Comparison of ENCODE assay signal across 10 cellular contexts in genomic region chr13:24161980-24162517, GRCh38. TPM values are rescaled to one million over a fixed set of nuclear protein-coding genes. Genes with fewer than 3 reads are reported as not detected.
DNase-seq lines count a peak whose midpoint lies in the region; ATAC-seq, FAIRE-seq and TF ChIP-seq lines count a peak whose summit lies in the region.
"Had no signal": no experiment of that assay in that cellular context is flagged by ENCODE, and none has a peak within 500 bp of the region (broad histone marks: within the 10 kb centered on the region; RNA-seq: fewer than 3 reads in every experiment).

No MANE protein-coding gene starts in this region.

- peak overlapping the region; percentile 18 for H3K27ac Mint-ChIP-seq in T-helper 1 cell treated with Interleukin-12 subunit alpha and Interleukin-12 subunit beta and Interleukin-4 antibody, amounts not matched to agents 30 μg/mL and 1 μg/mL, for 36 hours
- H3K27ac Mint-ChIP-seq in activated CD8-positive, alpha-beta T cell treated with anti-CD3 and anti-CD28 coated beads for 36 hours = peak overlapping the region; percentile 24
- H3K27ac Mint-ChIP-seq in stimulated activated effector memory CD8-positive, alpha-beta T cell treated with anti-CD3 and anti-CD28 coated beads, Interleukin-12 subunit alpha, Interleukin-12 subunit beta, amount 100 ng/mL, for 72 hours = no peak overlapping the region

- no peaks in the 10 kb centered on the region for H4K20me1 ChIP-seq in keratinocyte (ENCODE audit: control insufficient read depth, extremely low read depth, insufficient read depth, low read length)

- H3K9ac ChIP-seq in keratinocyte (ENCODE audit: control insufficient read depth, extremely low read depth, insufficient read depth, low read length) = no peak overlapping the region

- no peak overlapping the region for H3K27ac ChIP-seq in keratinocyte (ENCODE audit: control insufficient read depth, insufficient read depth, low read length)

- no peaks in the 10 kb centered on the region for H3K9me3 ChIP-seq in keratinocyte (ENCODE audit: control insufficient read depth, low read depth, low read length)
- H3K9me3 ChIP-seq: tibial artery had no signal

- CTCF ChIA-PET in activated CD8-positive, alpha-beta T cell treated with anti-CD3 and anti-CD28 coated beads for 36 hours (lab: Charles Lee) = interaction anchor here (0.9 to 2.6 kb wide), 10 partner anchors 15 to 131 kb away, joined by 3 to 14 read pairs (median 4); no protein-coding TSS in a partner anchor

- peaks cover 23% of the 10 kb centered on the region for H3K4me1 Mint-ChIP-seq in T-helper 1 cell treated with Interleukin-12 subunit alpha and Interleukin-12 subunit beta and Interleukin-4 antibody, amounts not matched to agents 30 μg/mL and 1 μg/mL, for 36 hours (ENCODE audit: low read depth)
- peaks cover 29% of the 10 kb centered on the region for H3K4me1 Mint-ChIP-seq in activated CD8-positive, alpha-beta T cell treated with anti-CD3 and anti-CD28 coated beads for 36 hours (ENCODE audit: low read depth)
- H3K4me1 Mint-ChIP-seq in stimulated activated effector memory CD8-positive, alpha-beta T cell treated with anti-CD3 and anti-CD28 coated beads, Interleukin-12 subunit alpha, Interleukin-12 subunit beta, amount 100 ng/mL, for 72 hours = peaks cover 52% of the 10 kb centered on the region

- no peaks in the 10 kb centered on the region for H3K9me3 Mint-ChIP-seq in T-helper 1 cell treated with Interleukin-12 subunit alpha and Interleukin-12 subunit beta and Interleukin-4 antibody, amounts not matched to agents 30 μg/mL and 1 μg/mL, for 36 hours
- H3K9me3 Mint-ChIP-seq in activated CD8-positive, alpha-beta T cell treated with anti-CD3 and anti-CD28 coated beads for 36 hours = no peaks in the 10 kb centered on the region
- H3K9me3 Mint-ChIP-seq in stimulated activated effector memory CD8-positive, alpha-beta T cell treated with anti-CD3 and anti-CD28 coated beads, Interleukin-12 subunit alpha, Interleukin-12 subunit beta, amount 100 ng/mL, for 72 hours = no peaks in the 10 kb centered on the region

- DNase-seq in T-helper 1 cell (no peak), keratinocyte (ENCODE audit: low read depth, low spot score) (no peak), dermis blood vessel endothelial cell (no peak), occipital lobe (lab: John Stamatoyannopoulos, UW) (no peak), NCI-H1092 treated with DMSO at 0.1 percent for 48 hours (lab: John Stamatoyannopoulos, UW) (no peak)
- DNase-seq in activated CD8-positive, alpha-beta T cell treated with anti-CD3 and anti-CD28 coated beads for 36 hours = no peak
- no peak for DNase-seq in stimulated activated effector memory CD8-positive, alpha-beta T cell treated with anti-CD3 and anti-CD28 coated beads, Interleukin-12 subunit alpha, Interleukin-12 subunit beta, amount 100 ng/mL, for 72 hours (ENCODE audit: low spot score in 2 of 2)
- DNase-seq: NCI-H1048, tibial artery had no signal

- H3K4me3 Mint-ChIP-seq in T-helper 1 cell treated with Interleukin-12 subunit alpha and Interleukin-12 subunit beta and Interleukin-4 antibody, amounts not matched to agents 30 μg/mL and 1 μg/mL, for 36 hours = peak overlapping the region; percentile 89
- peak overlapping the region; percentile 89 for H3K4me3 Mint-ChIP-seq in activated CD8-positive, alpha-beta T cell treated with anti-CD3 and anti-CD28 coated beads for 36 hours
- peak overlapping the region; percentile 74 for H3K4me3 Mint-ChIP-seq in stimulated activated effector memory CD8-positive, alpha-beta T cell treated with anti-CD3 and anti-CD28 coated beads, Interleukin-12 subunit alpha, Interleukin-12 subunit beta, amount 100 ng/mL, for 72 hours

- H2AFZ ChIP-seq in keratinocyte (ENCODE audit: control insufficient read depth, low read length) = no peak overlapping the region

- H3K27me3 ChIP-seq in keratinocyte (ENCODE audit: control insufficient read depth, extremely low read depth, insufficient read depth, low read length) = peaks cover 14% of the 10 kb centered on the region

- ATAC-seq in activated CD8-positive, alpha-beta T cell treated with anti-CD3 and anti-CD28 coated beads for 36 hours = no peak
- no peak for ATAC-seq in stimulated activated effector memory CD8-positive, alpha-beta T cell treated with anti-CD3 and anti-CD28 coated beads, Interleukin-12 subunit alpha, Interleukin-12 subunit beta, amount 100 ng/mL, for 72 hours

- peak overlapping the region; percentile 94 for H3K4me2 ChIP-seq in keratinocyte (ENCODE audit: control insufficient read depth, extremely low read depth, insufficient read depth, low read depth, low read length)

- TF ChIP-seq CTCF in activated CD8-positive, alpha-beta T cell treated with anti-CD3 and anti-CD28 coated beads for 36 hours (IDR thresholded peaks at IDR 0.05) = no peak
- TF ChIP-seq CTCF in keratinocyte (optimal IDR thresholded peaks at IDR 0.05 in 1 of 3, IDR thresholded peaks at IDR 0.05 in 1 of 3, conservative IDR thresholded peaks at IDR 0.05 in 1 of 3; ENCODE audit: extremely low read depth in 1 of 3, insufficient read depth in 2 of 3, low read length in 3 of 3) = no peak

- H3K36me3 ChIP-seq in keratinocyte (ENCODE audit: control insufficient read depth in 2 of 2, extremely low read depth in 1 of 2, insufficient read depth in 2 of 2, low read length in 2 of 2) = no peaks in the 10 kb centered on the region
- H3K36me3 ChIP-seq: tibial artery had no signal

- H3K4me1 ChIP-seq in keratinocyte (ENCODE audit: control insufficient read depth, extremely low read depth, insufficient read depth, low read length) = peaks cover 14% of the 10 kb centered on the region

- dilution Hi-C loops in keratinocyte (cut with MboI; ENCODE audit: extremely low pct_ligation_motif_present, low sequenced_read_pairs) = no loop called here

- no peak overlapping the region for H3K4me3 ChIP-seq in keratinocyte (ENCODE audit: control insufficient read depth in 2 of 3, extremely low read depth in 1 of 3, insufficient read depth in 2 of 3, low read depth in 1 of 3, low read length in 3 of 3)

- intact Hi-C loops in activated CD8-positive, alpha-beta T cell treated with anti-CD3 and anti-CD28 coated beads for 36 hours (cut with micrococcal nuclease) = loop anchor here (5.0 kb wide), 1 partner anchor 65 kb away; no protein-coding TSS in a partner anchor

- H3K27me3 Mint-ChIP-seq in T-helper 1 cell treated with Interleukin-12 subunit alpha and Interleukin-12 subunit beta and Interleukin-4 antibody, amounts not matched to agents 30 μg/mL and 1 μg/mL, for 36 hours (ENCODE audit: low read depth) = peaks cover 16% of the 10 kb centered on the region
- H3K27me3 Mint-ChIP-seq in activated CD8-positive, alpha-beta T cell treated with anti-CD3 and anti-CD28 coated beads for 36 hours = no peaks in the 10 kb centered on the region

- no peak for FAIRE-seq in keratinocyte (lab: Jason Lieb, UNC)

- H3K36me3 Mint-ChIP-seq in T-helper 1 cell treated with Interleukin-12 subunit alpha and Interleukin-12 subunit beta and Interleukin-4 antibody, amounts not matched to agents 30 μg/mL and 1 μg/mL, for 36 hours (ENCODE audit: low read depth) = peaks cover 9% of the 10 kb centered on the region
- peaks cover 19% of the 10 kb centered on the region for H3K36me3 Mint-ChIP-seq in activated CD8-positive, alpha-beta T cell treated with anti-CD3 and anti-CD28 coated beads for 36 hours (ENCODE audit: low read depth)
- peaks cover 21% of the 10 kb centered on the region for H3K36me3 Mint-ChIP-seq in stimulated activated effector memory CD8-positive, alpha-beta T cell treated with anti-CD3 and anti-CD28 coated beads, Interleukin-12 subunit alpha, Interleukin-12 subunit beta, amount 100 ng/mL, for 72 hours

- POLR2A ChIA-PET in activated CD8-positive, alpha-beta T cell treated with anti-CD3 and anti-CD28 coated beads for 36 hours (lab: Charles Lee) = interaction anchor here (0.6 to 2.2 kb wide), 7 partner anchors 10 to 65 kb away, joined by 3 to 22 read pairs (median 6); no protein-coding TSS in a partner anchor

- no peaks in the 10 kb centered on the region for H3K79me2 ChIP-seq in keratinocyte (ENCODE audit: control insufficient read depth, insufficient read depth, low read length)

- H3K9me1 ChIP-seq in keratinocyte (ENCODE audit: control insufficient read depth, extremely low read depth, insufficient read depth, low read length) = no peaks in the 10 kb centered on the region

RNA-seq across cellular contexts. Expression of gene SPATA13, which starts 1.5 kb away (rescaled TPM):
- 10 to 100 TPM; 47.0 to 47.4 TPM for total RNA-seq in activated CD8-positive, alpha-beta T cell treated with anti-CD3 and anti-CD28 coated beads for 36 hours
- polyA plus RNA-seq in keratinocyte = 0.23 to 1.2 TPM (median 0.49 TPM) in 3 replicates
- polyA plus RNA-seq in keratinocyte (2011; ENCODE audit: low read depth) = 0.51 TPM
- 0.19 and 0.55 TPM in 2 replicates for polyA plus RNA-seq in keratinocyte (2011; cell fraction: cytosol; rRNA removed)
- polyA plus RNA-seq in keratinocyte (2011; cell fraction: nucleus; rRNA removed) = 0.76 and 1.4 TPM in 2 replicates
- 0.56 and 0.74 TPM in 2 replicates for polyA plus RNA-seq in keratinocyte (2012; ENCODE audit: low replicate concordance)
- polyA minus RNA-seq in keratinocyte = 1.1 to 1.4 TPM (median 1.3 TPM) in 3 replicates
- polyA minus RNA-seq in keratinocyte (2011; cell fraction: cytosol; rRNA and poly(A)+ RNA removed) = 1.3 TPM
- 0.53 and 2.5 TPM in 2 replicates for polyA minus RNA-seq in keratinocyte (2011; cell fraction: nucleus; rRNA and poly(A)+ RNA removed)
- total RNA-seq in dermis blood vessel endothelial cell (2.4 and 2.6 TPM in 2 replicates), occipital lobe (20.0 TPM)
